Comparison of ENCODE assay signal across 14 cellular contexts in the genomic region with DNA sequence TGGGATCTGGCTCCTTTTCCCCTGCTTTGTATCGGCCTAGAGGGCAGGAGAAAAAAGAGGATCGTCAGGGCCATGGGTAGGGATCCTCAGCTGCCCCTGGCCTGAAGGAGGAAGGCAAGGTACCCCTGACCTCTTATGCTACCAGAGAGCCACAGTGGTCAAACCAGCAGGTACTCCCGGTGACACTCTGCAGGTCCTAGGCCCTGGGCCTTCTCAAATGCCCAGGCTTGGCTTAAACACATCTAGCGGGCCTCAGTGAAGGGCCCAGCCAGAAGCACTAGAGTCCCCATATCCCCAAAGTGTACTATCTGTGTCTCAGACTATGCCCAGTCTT. TPM values are rescaled to one million over a fixed set of nuclear protein-coding genes. Genes with fewer than 3 reads are reported as not detected.
A peak's percentile ranks its signal among the peaks of the same experiment; 100 is the strongest.
DNase-seq lines count a peak whose midpoint lies in the region; ATAC-seq and TF ChIP-seq lines count a peak whose summit lies in the region.
"Had no signal": no experiment of that assay in that cellular context is flagged by ENCODE, and none has a peak within 500 bp of the region (broad histone marks: within the 10 kb centered on the region; RNA-seq: fewer than 3 reads in every experiment).

No MANE protein-coding gene starts in this region.

- H3K27ac Mint-ChIP-seq in activated T-helper 2 cell treated with anti-CD3 and anti-CD28 coated beads, Interferon-gamma antibody, Interleukin-2, Interleukin-4, amounts not matched to agents 10 μg/mL and 5 μg/mL and 100 μg/mL, durations not matched to agents 14 hours and 24 hours and 36 hours: peak overlapping the region; percentile 80
- peak overlapping the region; percentile 15 to 99 (median 96) for H3K27ac Mint-ChIP-seq in naive B cell

- H3K4me3 Mint-ChIP-seq in activated T-helper 2 cell treated with anti-CD3 and anti-CD28 coated beads, Interferon-gamma antibody, Interleukin-2, Interleukin-4, amounts not matched to agents 10 μg/mL and 5 μg/mL and 100 μg/mL, durations not matched to agents 14 hours and 24 hours and 36 hours (ENCODE audit: low read depth): peak overlapping the region; percentile 95
- peak overlapping the region in 7 of 8 donors; percentile 76 to 99 (median 96) for H3K4me3 Mint-ChIP-seq in naive B cell

- intact Hi-C loops in left ventricle myocardium inferior (cut with micrococcal nuclease): no loop called here
- intact Hi-C loops in Right ventricle myocardium superior (cut with DNase I): loop anchor here (5.0 kb wide), 1 partner anchor 70 kb away; no protein-coding TSS in a partner anchor
- intact Hi-C loops in activated T-helper 2 cell treated with anti-CD3 and anti-CD28 coated beads, Interferon-gamma antibody, Interleukin-2, Interleukin-4, amounts not matched to agents 10 μg/mL and 5 μg/mL and 100 μg/mL, durations not matched to agents 14 hours and 24 hours and 36 hours (cut with micrococcal nuclease): no loop called here
- intact Hi-C loops in left lung (cut with DNase I): no loop called here

- H3K4me1 Mint-ChIP-seq in activated T-helper 2 cell treated with anti-CD3 and anti-CD28 coated beads, Interferon-gamma antibody, Interleukin-2, Interleukin-4, amounts not matched to agents 10 μg/mL and 5 μg/mL and 100 μg/mL, durations not matched to agents 14 hours and 24 hours and 36 hours (ENCODE audit: low read depth): peaks cover 58% of the 10 kb centered on the region
- H3K4me1 Mint-ChIP-seq in naive B cell: peaks cover 49 to 65% (median 57%) of the 10 kb centered on the region in 3 donors

- no peaks in the 10 kb centered on the region for H3K9me3 Mint-ChIP-seq in activated T-helper 2 cell treated with anti-CD3 and anti-CD28 coated beads, Interferon-gamma antibody, Interleukin-2, Interleukin-4, amounts not matched to agents 10 μg/mL and 5 μg/mL and 100 μg/mL, durations not matched to agents 14 hours and 24 hours and 36 hours
- H3K9me3 Mint-ChIP-seq in naive B cell: no peaks in the 10 kb centered on the region

- H3K27me3 Mint-ChIP-seq in activated T-helper 2 cell treated with anti-CD3 and anti-CD28 coated beads, Interferon-gamma antibody, Interleukin-2, Interleukin-4, amounts not matched to agents 10 μg/mL and 5 μg/mL and 100 μg/mL, durations not matched to agents 14 hours and 24 hours and 36 hours (ENCODE audit: low read depth): no peaks in the 10 kb centered on the region
- no peaks in the 10 kb centered on the region for H3K27me3 Mint-ChIP-seq in naive B cell

- H3K27ac ChIP-seq in left ventricle myocardium inferior (replicated peaks) (peak overlapping the region; percentile 99), left lung (peak overlapping the region in 1 of 2 donors; percentile 100)

- H3K4me3 ChIP-seq in left ventricle myocardium inferior: peak overlapping the region; percentile 89
- peak overlapping the region in 1 of 2 donors; percentile 77 for H3K4me3 ChIP-seq in left lung

- no peak for DNase-seq in left ventricle myocardium inferior
- no peak for DNase-seq in Right ventricle myocardium superior
- no peak for DNase-seq in activated T-helper 2 cell treated with anti-CD3 and anti-CD28 coated beads, Interferon-gamma antibody, Interleukin-2, Interleukin-4, amounts not matched to agents 10 μg/mL and 5 μg/mL and 100 μg/mL, durations not matched to agents 14 hours and 24 hours and 36 hours (ENCODE audit: low spot score)
- no peak for DNase-seq in naive B cell
- peak; percentile 33 for DNase-seq in ureter (ENCODE audit: low spot score)
- no peak for DNase-seq in stimulated activated CD4-positive, alpha-beta T cell treated with anti-CD3 and anti-CD28 coated beads, Interleukin-4, amount 100 ng/mL, for 1 hour
- no peak for DNase-seq in left lung
- DNase-seq: AML-193; central memory CD4-positive, alpha-beta T cell; NCI-H2029 treated with DMSO at 0.1 percent for 48 hours; occipital lobe; substantia nigra had no signal

- H3K27me3 ChIP-seq in left ventricle myocardium inferior (ENCODE audit: low read depth): no peaks in the 10 kb centered on the region
- no peaks in the 10 kb centered on the region for H3K27me3 ChIP-seq in left lung

- H3K9me3 ChIP-seq in left ventricle myocardium inferior (replicated peaks) (no peaks in the 10 kb centered on the region), left lung (no peaks in the 10 kb centered on the region)

- peaks cover 74% of the 10 kb centered on the region for H3K36me3 Mint-ChIP-seq in activated T-helper 2 cell treated with anti-CD3 and anti-CD28 coated beads, Interferon-gamma antibody, Interleukin-2, Interleukin-4, amounts not matched to agents 10 μg/mL and 5 μg/mL and 100 μg/mL, durations not matched to agents 14 hours and 24 hours and 36 hours (ENCODE audit: low read depth)
- H3K36me3 Mint-ChIP-seq in naive B cell: peaks cover 24 to 32% of the 10 kb centered on the region in 2 donors

- peaks cover 77% of the 10 kb centered on the region for H3K4me1 ChIP-seq in left ventricle myocardium inferior
- H3K4me1 ChIP-seq in left lung: peaks cover 32 to 76% of the 10 kb centered on the region in 2 donors

- TF ChIP-seq CTCF in left ventricle myocardium inferior (IDR thresholded peaks at IDR 0.05; ENCODE audit: borderline replicate concordance) (no peak), left lung (IDR thresholded peaks at IDR 0.05) (no peak)

- ATAC-seq in Right ventricle myocardium superior (ENCODE audit: poor library complexity) (no peak), naive B cell (ENCODE audit: low read depth in 2 of 2) (no peak), GM21526 (IDR thresholded peaks at IDR 0.05; ENCODE audit: low FRiP score, unreplicated experiment) (no peak), left lung (no peak)

- H3K36me3 ChIP-seq in left ventricle myocardium inferior (peaks cover 65% of the 10 kb centered on the region), left lung (peaks cover 0 to 74% of the 10 kb centered on the region in 2 donors)

RNA-seq across cellular contexts. Expression of a gene that starts 3.5 kb away (rescaled TPM):
- 10.9 TPM for total RNA-seq in left ventricle myocardium inferior
- total RNA-seq in Right ventricle myocardium superior: 12.5 TPM
- 155 TPM in 2 replicates for total RNA-seq in activated T-helper 2 cell treated with anti-CD3 and anti-CD28 coated beads, Interferon-gamma antibody, Interleukin-2, Interleukin-4, amounts not matched to agents 10 μg/mL and 5 μg/mL and 100 μg/mL, durations not matched to agents 14 hours and 24 hours and 36 hours
- polyA plus RNA-seq in naive B cell (ENCODE audit: low read depth in 6 of 6): 100 to 1,000 TPM; 228 to 332 (median 296) TPM
- total RNA-seq in ureter: 40.8 TPM
- total RNA-seq in left lung: 10 to 100 TPM; 41.4 to 93.3 TPM

RNA-seq across cellular contexts. Expression of a gene that starts 56.3 kb away (rescaled TPM):
- total RNA-seq in left ventricle myocardium inferior (not detected), Right ventricle myocardium superior (not detected), ureter (not detected), left lung (not detected)
- 100.0 and 113 TPM in 2 replicates for total RNA-seq in activated T-helper 2 cell treated with anti-CD3 and anti-CD28 coated beads, Interferon-gamma antibody, Interleukin-2, Interleukin-4, amounts not matched to agents 10 μg/mL and 5 μg/mL and 100 μg/mL, durations not matched to agents 14 hours and 24 hours and 36 hours
- not detected for polyA plus RNA-seq in naive B cell (ENCODE audit: low read depth in 6 of 6)
- total RNA-seq: fibroblast of lung, occipital lobe had no signal
- polyA plus RNA-seq: fibroblast of lung had no signal

Comparison
In these comparisons a context has a peak if more than half of its experiments do, and no peak if none do; other contexts are left out.
1. RNA of a gene that starts 56.3 kb away (total RNA-seq): 100.0 to 113 TPM in activated T-helper 2 cell treated with anti-CD3 and anti-CD28 coated beads, Interferon-gamma antibody, Interleukin-2, Interleukin-4, amounts not matched to agents 10 μg/mL and 5 μg/mL and 100 μg/mL, durations not matched to agents 14 hours and 24 hours and 36 hours; not detected in Right ventricle myocardium superior (single experiment), not detected in left lung, not detected in left ventricle myocardium inferior (single experiment) and not detected in ureter (single experiment); every median in the first group is over 10 times any median in the second.